21 cellular contexts compared by ENCODE assay signal in genomic region chr2:95071856-95072255, GRCh38. TPM values are rescaled to one million over a fixed set of nuclear protein-coding genes. Genes with fewer than 3 reads are reported as not detected.
DNase-seq lines count a peak whose midpoint lies in the region; ATAC-seq and TF ChIP-seq lines count a peak whose summit lies in the region.
"Had no signal": no experiment of that assay in that cellular context is flagged by ENCODE, and none has a peak within 500 bp of the region (broad histone marks: within the 10 kb centered on the region; RNA-seq: fewer than 3 reads in every experiment).

No MANE protein-coding gene starts in this region.

- dilution Hi-C loops in mammary epithelial cell (cut with HindIII; ENCODE audit: low sequenced_read_pairs), result no loop called here

- peak overlapping the region; percentile 97 for H3K27ac Mint-ChIP-seq in CD8-positive, alpha-beta T cell
- H3K27ac Mint-ChIP-seq in T-cell, result peak overlapping the region; percentile 98 to 99
- H3K27ac Mint-ChIP-seq: H9 had no signal

- POLR2A ChIA-PET in CD8-positive, alpha-beta T cell (lab: Charles Lee), result interaction anchor here (9.5 kb wide), 1 partner anchor 47 kb away, joined by 323 read pairs; the partner anchor contains the start of gene MAL
- POLR2A ChIA-PET in T-cell (lab: Charles Lee), result no interaction called here

- no peak overlapping the region for H3K4me3 Mint-ChIP-seq in CD8-positive, alpha-beta T cell
- no peak overlapping the region for H3K4me3 Mint-ChIP-seq in T-cell
- H3K4me3 Mint-ChIP-seq: H9 had no signal

- no peak overlapping the region for H3K4me3 ChIP-seq in CD8-positive, alpha-beta T cell (ENCODE audit: low read depth, low read length)
- H3K4me3 ChIP-seq in mammary epithelial cell (replicated peaks in 1 of 3; ENCODE audit: insufficient read depth in 1 of 3, low read depth in 2 of 3, low read length in 3 of 3) (no peak overlapping the region), heart left ventricle (no peak overlapping the region), colonic mucosa (no peak overlapping the region)
- H3K4me3 ChIP-seq: PC-9 had no signal

- H3K36me3 Mint-ChIP-seq in CD8-positive, alpha-beta T cell, result no peaks in the 10 kb centered on the region
- H3K36me3 Mint-ChIP-seq in T-cell, result no peaks in the 10 kb centered on the region

- WGBS in mammary epithelial cell (ENCODE audit: low coverage, missing lambda C conversion rate), result 63% methylated on average over 3 of the region's 4 CpGs
- 75 to 84% (median 83%) methylated on average over 4 of the region's 4 CpGs for WGBS in heart left ventricle, 4 donors

- H3K9ac ChIP-seq in mammary epithelial cell (ENCODE audit: insufficient read depth, low read length), result no peak overlapping the region
- H3K9ac ChIP-seq in colonic mucosa (ENCODE audit: low read depth in 2 of 2, low read length in 2 of 2), result no peak overlapping the region
- H3K9ac ChIP-seq: KMS-11 had no signal

- ATAC-seq in CD8-positive, alpha-beta T cell, result no peak
- ATAC-seq in T-cell (replicated peaks in 1 of 4) (no peak), heart left ventricle (no peak)

- H3K36me3 ChIP-seq in CD8-positive, alpha-beta T cell (ENCODE audit: insufficient read depth, low read length), result no peaks in the 10 kb centered on the region
- H3K36me3 ChIP-seq in mammary epithelial cell (ENCODE audit: insufficient read depth, low read length) (no peaks in the 10 kb centered on the region), heart left ventricle (no peaks in the 10 kb centered on the region), colonic mucosa (no peaks in the 10 kb centered on the region)

- H3K79me2 ChIP-seq in mammary epithelial cell (ENCODE audit: insufficient read depth, low read length), result no peaks in the 10 kb centered on the region

- H4K20me1 ChIP-seq in mammary epithelial cell (ENCODE audit: insufficient read depth, low read length), result no peaks in the 10 kb centered on the region

- no peak for DNase-seq in CD8-positive, alpha-beta T cell
- DNase-seq in T-cell (no peak), globus pallidus (ENCODE audit: low spot score) (peak; percentile 81), substantia nigra (lab: John Stamatoyannopoulos, UW) (no peak), mammary epithelial cell (no peak), heart left ventricle (no peak), colonic mucosa (no peak)
- DNase-seq: AML-193, Caco-2, GDM1, H9, NCI-H1417 treated with DMSO at 0.1 percent for 48 hours, NCI-H187 treated with DMSO at 0.1 percent for 48 hours, NCI-H345, NCI-H524 treated with DMSO at 0.1 percent for 48 hours, SIG-M5 had no signal

- H2AFZ ChIP-seq in mammary epithelial cell (ENCODE audit: low read depth, low read length), result no peak overlapping the region
- H2AFZ ChIP-seq: PC-9 had no signal

- no peak overlapping the region for H3K27ac ChIP-seq in CD8-positive, alpha-beta T cell (ENCODE audit: low read depth, low read length)
- H3K27ac ChIP-seq in substantia nigra (ENCODE audit: low read depth, low read length, poor library complexity, severe bottlenecking) (peak overlapping the region; percentile 93), mammary epithelial cell (ENCODE audit: insufficient read depth, low read depth, low read length) (no peak overlapping the region), heart left ventricle (no peak overlapping the region), colonic mucosa (no peak overlapping the region)
- H3K27ac ChIP-seq: C4-2B, KMS-11, PC-9, RWPE1 had no signal

- no peaks in the 10 kb centered on the region for H3K27me3 Mint-ChIP-seq in CD8-positive, alpha-beta T cell (ENCODE audit: low read depth)
- no peaks in the 10 kb centered on the region for H3K27me3 Mint-ChIP-seq in T-cell

- no peaks in the 10 kb centered on the region for H3K9me3 Mint-ChIP-seq in CD8-positive, alpha-beta T cell
- peaks cover 0 to 4% (median 0%) of the 10 kb centered on the region in 3 donors for H3K9me3 Mint-ChIP-seq in T-cell
- H3K9me3 Mint-ChIP-seq: H9 had no signal

- in situ Hi-C loops in mammary epithelial cell (cut with MboI; ENCODE audit: low sequenced_read_pairs in 2 of 2), result no loop called here

- no peak overlapping the region for H3K4me2 ChIP-seq in mammary epithelial cell (ENCODE audit: insufficient read depth, low read depth, low read length)
- H3K4me2 ChIP-seq: KMS-11, PC-9 had no signal

- H3K27me3 ChIP-seq in CD8-positive, alpha-beta T cell (ENCODE audit: insufficient read depth, low read length), result no peaks in the 10 kb centered on the region
- H3K27me3 ChIP-seq in mammary epithelial cell (ENCODE audit: insufficient read depth, low read length) (no peaks in the 10 kb centered on the region), heart left ventricle (peaks cover 0 to 51% (median 21%) of the 10 kb centered on the region in 9 donors), colonic mucosa (no peaks in the 10 kb centered on the region)

- no peak for TF ChIP-seq POLR2A in heart left ventricle (IDR thresholded peaks at IDR 0.05)

- peaks cover 47% of the 10 kb centered on the region for H3K4me1 Mint-ChIP-seq in CD8-positive, alpha-beta T cell (ENCODE audit: low read depth)
- peaks cover 47 to 54% (median 49%) of the 10 kb centered on the region in 3 donors for H3K4me1 Mint-ChIP-seq in T-cell
- H3K4me1 Mint-ChIP-seq: H9 had no signal

- BruUV-seq in mammary epithelial cell (replicated peaks; lab: Mats Ljungman, UMichigan), result no TSS peak

- CTCF ChIA-PET in CD8-positive, alpha-beta T cell (lab: Charles Lee), result interaction anchor here (14.5 kb wide), 1 partner anchor 47 kb away, joined by 482 read pairs; the partner anchor contains the start of gene MAL
- CTCF ChIA-PET in T-cell (lab: Charles Lee) (interaction anchor here in 1 of 2 donors (0.9 to 1.0 kb wide), 2 partner anchors 47 to 48 kb away, joined by 3 read pairs; no protein-coding TSS in a partner anchor), mammary epithelial cell (lab: Charles Lee; ENCODE audit: low non-redundant PET) (no interaction called here)

- TF ChIP-seq CTCF in CD8-positive, alpha-beta T cell (IDR thresholded peaks at IDR 0.05), result no peak
- TF ChIP-seq CTCF in mammary epithelial cell (conservative IDR thresholded peaks at IDR 0.05 in 1 of 2, IDR thresholded peaks at IDR 0.05 in 1 of 2; ENCODE audit: extremely low read depth in 1 of 2, insufficient read depth in 1 of 2, low read depth in 1 of 2, low read length in 2 of 2) (no peak), heart left ventricle (IDR thresholded peaks at IDR 0.05) (no peak), colonic mucosa (IDR thresholded peaks at IDR 0.05) (no peak)

- H3K9me3 ChIP-seq in CD8-positive, alpha-beta T cell (ENCODE audit: low read length), result no peaks in the 10 kb centered on the region
- H3K9me3 ChIP-seq in mammary epithelial cell (replicated peaks; ENCODE audit: insufficient read depth, low read length) (no peaks in the 10 kb centered on the region), heart left ventricle (no peaks in the 10 kb centered on the region), colonic mucosa (no peaks in the 10 kb centered on the region)
- H3K9me3 ChIP-seq: Caco-2 had no signal

- H3K4me1 ChIP-seq in CD8-positive, alpha-beta T cell (ENCODE audit: insufficient read depth, low read length), result peaks cover 43% of the 10 kb centered on the region
- H3K4me1 ChIP-seq in mammary epithelial cell (ENCODE audit: insufficient read depth, low read length) (peaks cover 4% of the 10 kb centered on the region), heart left ventricle (peaks cover 0 to 6% (median 4%) of the 10 kb centered on the region in 12 donors), colonic mucosa (peaks cover 4% of the 10 kb centered on the region)
- H3K4me1 ChIP-seq: Caco-2 had no signal

- intact Hi-C loops in CD8-positive, alpha-beta T cell (cut with DNase I, micrococcal nuclease), result no loop called here
- intact Hi-C loops in mammary epithelial cell (cut with micrococcal nuclease), result no loop called here
- intact Hi-C loops in heart left ventricle (cut with DNase I), result loop anchor here in 1 of 10 donors (10.0 kb wide), 1 partner anchor 47 kb away; the partner anchor contains the start of gene MAL
- intact Hi-C loops in colonic mucosa (cut with DNase I), result no loop called here

RNA-seq across cellular contexts. Expression of gene MAL, which starts 46.3 kb away (rescaled TPM):
- total RNA-seq in CD8-positive, alpha-beta T cell, result 10 to 100 TPM; 49.8 to 56.0 TPM
- total RNA-seq in T-cell (100 to 1,000 TPM; 129 to 179 (median 150) TPM), mammary epithelial cell (not detected), heart left ventricle (10 to 100 TPM in 2 of 9 donors, 1 to 10 TPM in 6, under 1 TPM in 1; 0.97 to 12.7 (median 3.5) TPM), colonic mucosa (1 to 10 TPM in 1 of 2 donors, under 1 TPM in 1; 0.54 to 3.5 TPM)
- polyA plus RNA-seq in mammary epithelial cell (not detected), heart left ventricle (1 to 10 TPM; 2.3 to 8.4 TPM)
- polyA minus RNA-seq in mammary epithelial cell, result not detected
- total RNA-seq: Caco-2, H9, HT-29 had no signal

RNA-seq across cellular contexts. Expression of gene MRPS5, which starts 49.8 kb away (rescaled TPM):
- 10 to 100 TPM; 20.0 to 21.3 TPM for total RNA-seq in CD8-positive, alpha-beta T cell
- total RNA-seq in T-cell (10 to 100 TPM; 32.3 to 58.3 (median 57.0) TPM), mammary epithelial cell (10 to 100 TPM; 21.7 to 46.8 TPM), heart left ventricle (10 to 100 TPM; 52.4 to 80.0 (median 69.7) TPM), colonic mucosa (10 to 100 TPM; 68.8 to 87.3 TPM)
- polyA plus RNA-seq in mammary epithelial cell (43.9 TPM), heart left ventricle (100 to 1,000 TPM in 1 of 2 donors, 10 to 100 TPM in 1; 95.9 to 116 TPM)
- polyA minus RNA-seq in mammary epithelial cell, result 42.6 TPM
